18 cellular contexts compared by ENCODE assay signal in genomic region chr19:46368116-46368515, GRCh38.
"Had no signal": no experiment of that assay in that cellular context is flagged by ENCODE, and none has a peak within 500 bp of the region (broad histone marks: within the 10 kb centered on the region; RNA-seq: fewer than 3 reads in every experiment).

No MANE protein-coding gene starts in this region.

- H3K9me3 ChIP-seq: esophagus muscularis mucosa, gastroesophageal sphincter, mucosa of descending colon, ovary, sigmoid colon, tibial artery, uterus had no signal

- H3K36me3 ChIP-seq: ovary, uterus had no signal

- H3K27me3 ChIP-seq: esophagus muscularis mucosa, gastroesophageal sphincter, ovary, sigmoid colon, tibial artery, uterus had no signal

- H3K4me3 ChIP-seq: esophagus muscularis mucosa, gastroesophageal sphincter, mucosa of descending colon, ovary, sigmoid colon, tibial artery, uterus had no signal

- H3K27ac ChIP-seq: esophagus muscularis mucosa, gastroesophageal sphincter, ovary, sigmoid colon, tibial artery, uterus had no signal

- DNase-seq: activated CD4-positive, alpha-beta T cell treated with anti-CD3 and anti-CD28 coated beads, Interleukin-2, amount 50 U/mL, for 1 hour; activated CD8-positive, alpha-beta memory T cell treated with anti-CD3 and anti-CD28 coated beads for 24 hours; activated gamma-delta T cell treated with Interleukin-2 at 50 U/mL for 16 hours; activated naive CD8-positive, alpha-beta T cell treated with anti-CD3 and anti-CD28 coated beads for 36 hours; amniotic stem cell; dermis blood vessel endothelial cell; effector memory CD4-positive, alpha-beta T cell; immature natural killer cell; mesenchymal stem cell; mucosa of descending colon; naive B cell; stimulated activated naive B cell treated with anti-CD40 and anti-IgM and Interleukin-4, amounts not matched to agents 10 μg/mL and 1 μg/mL and 100 μg/mL, for 72 hours; tibial artery; uterus had no signal
